Comparison of ENCODE assay signal across 7 cellular contexts in genomic region chrX:97668126-97668525, GRCh38.
"Had no signal": no experiment of that assay in that cellular context is flagged by ENCODE, and none has a peak within 500 bp of the region (broad histone marks: within the 10 kb centered on the region; RNA-seq: fewer than 3 reads in every experiment).

No MANE protein-coding gene starts in this region.

- ATAC-seq: GM23338 had no signal

- H3K4me2 ChIP-seq: GM23338 had no signal

- H3K4me3 ChIP-seq: GM23338 had no signal

- DNase-seq: H9, HCEC 1CT, KBM-7 had no signal

- FAIRE-seq: H1, H54, HTR-8/SVneo had no signal
